Comparison of ENCODE assay signal across 16 cellular contexts in the genomic region with DNA sequence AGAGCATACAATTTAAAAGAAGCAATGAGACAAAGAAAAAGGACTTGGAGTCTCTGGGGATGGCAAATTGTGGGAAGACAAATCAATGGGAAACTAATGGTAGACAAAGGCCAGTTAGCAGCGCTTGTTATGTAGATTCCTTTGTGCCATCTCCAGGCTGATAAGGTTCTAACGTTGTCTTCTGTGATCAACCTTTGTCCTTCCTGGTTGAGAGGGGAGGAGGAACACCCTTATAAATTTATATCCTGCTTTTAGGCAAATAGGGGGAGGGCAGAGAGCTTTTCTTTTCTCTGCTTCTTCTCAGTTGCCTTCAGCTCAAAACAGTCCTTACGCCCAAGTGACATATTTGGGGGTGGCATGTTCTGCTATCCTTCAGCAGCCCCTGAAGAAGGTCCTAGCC.
DNase-seq lines count a peak whose midpoint lies in the region; ATAC-seq, FAIRE-seq and TF ChIP-seq lines count a peak whose summit lies in the region.
"Had no signal": no experiment of that assay in that cellular context is flagged by ENCODE, and none has a peak within 500 bp of the region (broad histone marks: within the 10 kb centered on the region; RNA-seq: fewer than 3 reads in every experiment).

No MANE protein-coding gene starts in this region.

- H3K4me3 Mint-ChIP-seq in HFFc6 (peak overlapping the region; percentile 34; the same call in 1 of the 2 replicates), astrocyte (ENCODE audit: unreplicated experiment) (no peak overlapping the region), mesothelial cell of epicardium (no peak overlapping the region)
- H3K4me3 Mint-ChIP-seq: stimulated activated effector memory CD8-positive, alpha-beta T cell treated with anti-CD3 and anti-CD28 coated beads, Interleukin-12 subunit alpha, Interleukin-12 subunit beta, amount 100 ng/mL, for 72 hours; T-helper 2 cell treated with Interferon-gamma antibody and Interleukin-4, amounts not matched to agents 5 μg/mL and 100 μg/mL, for 36 hours had no signal

- no peak overlapping the region for H2AFZ ChIP-seq in astrocyte (ENCODE audit: low read depth, low read length)

- peaks cover 49% of the 10 kb centered on the region for H3K4me1 ChIP-seq in astrocyte (ENCODE audit: insufficient read depth, low read length)
- H3K4me1 ChIP-seq in thoracic aorta (ENCODE audit: control insufficient read depth in 1 of 2, low read depth in 2 of 2), result peaks cover 51 to 85% of the 10 kb centered on the region in 2 donors

- no peaks in the 10 kb centered on the region for H3K79me2 ChIP-seq in astrocyte (ENCODE audit: insufficient read depth, low read length)

- ATAC-seq in thoracic aorta (ENCODE audit: insufficient number of reproducible peaks, low FRiP score, low read depth) (no peak), HG03139 (IDR thresholded peaks at IDR 0.05; ENCODE audit: unreplicated experiment) (no peak)
- ATAC-seq: stimulated activated effector memory CD8-positive, alpha-beta T cell treated with anti-CD3 and anti-CD28 coated beads, Interleukin-12 subunit alpha, Interleukin-12 subunit beta, amount 100 ng/mL, for 72 hours had no signal

- H3K27me3 ChIP-seq in astrocyte (ENCODE audit: insufficient read depth, low read length) (no peaks in the 10 kb centered on the region), thoracic aorta (replicated peaks; ENCODE audit: insufficient read depth) (no peaks in the 10 kb centered on the region)

- H3K9me3 ChIP-seq in astrocyte (ENCODE audit: insufficient read depth, low read depth, low read length) (no peaks in the 10 kb centered on the region), thoracic aorta (no peaks in the 10 kb centered on the region)

- H3K36me3 Mint-ChIP-seq in HFFc6 (ENCODE audit: low read depth), result peaks cover 26% of the 10 kb centered on the region
- H3K36me3 Mint-ChIP-seq in astrocyte (ENCODE audit: low read depth, unreplicated experiment), result peaks cover 15% of the 10 kb centered on the region
- H3K36me3 Mint-ChIP-seq in mesothelial cell of epicardium, result no peaks in the 10 kb centered on the region

- peak overlapping the region; percentile 14 for H3K9ac ChIP-seq in astrocyte (ENCODE audit: low read length)

- H3K4me1 Mint-ChIP-seq in HFFc6 (ENCODE audit: low read depth) (peaks cover 94% of the 10 kb centered on the region), astrocyte (ENCODE audit: low read depth, unreplicated experiment) (peaks cover 28% of the 10 kb centered on the region), mesothelial cell of epicardium (peaks cover 62% of the 10 kb centered on the region)

- peak; percentile 9 for FAIRE-seq in astrocyte (lab: Jason Lieb, UNC)
- FAIRE-seq: bronchial epithelial cell, endometrium had no signal

- H3K36me3 ChIP-seq in astrocyte (ENCODE audit: insufficient read depth, low read length) (peaks cover 4% of the 10 kb centered on the region), thoracic aorta (no peaks in the 10 kb centered on the region)

- in situ Hi-C loops in ACHN (cut with HindIII; ENCODE audit: low pct_ligation_motif_present, low pct_unique_long_range_greater_than_20kb, low sequenced_read_pairs), result no loop called here

- H4K20me1 ChIP-seq in astrocyte (ENCODE audit: insufficient read depth, low read length), result no peaks in the 10 kb centered on the region

- H3K4me3 ChIP-seq in astrocyte (ENCODE audit: insufficient read depth, low read depth, low read length), result no peak overlapping the region
- no peak overlapping the region for H3K4me3 ChIP-seq in thoracic aorta

- TF ChIP-seq CTCF in HFFc6 (IDR thresholded peaks at IDR 0.05) (no peak), astrocyte (IDR thresholded peaks at IDR 0.05; ENCODE audit: insufficient read depth, low read depth, low read length) (no peak), mesothelial cell of epicardium (IDR thresholded peaks at IDR 0.05; ENCODE audit: unreplicated experiment) (no peak), thoracic aorta (IDR thresholded peaks at IDR 0.05) (no peak)

- no peak for DNase-seq in HFFc6
- DNase-seq in astrocyte (ENCODE audit: low read depth), result no peak
- no peak for DNase-seq in mesothelial cell of epicardium (ENCODE audit: low spot score in 2 of 2, unreplicated experiment in 2 of 2)
- DNase-seq in thoracic aorta (ENCODE audit: low spot score), result no peak
- DNase-seq in NCI-H446 (lab: John Stamatoyannopoulos, UW), result no peak
- DNase-seq in ACHN, result no peak
- DNase-seq: activated naive CD4-positive, alpha-beta T cell; head of caudate nucleus; NCI-H1092 treated with DMSO at 0.1 percent for 48 hours; NCI-H510A; stimulated activated CD4-positive, alpha-beta T cell treated with anti-CD3 and anti-CD28 coated beads, Interleukin-4, amount 100 ng/mL, for 1 hour had no signal

- H3K27me3 Mint-ChIP-seq in HFFc6 (ENCODE audit: insufficient read depth), result peaks cover 2% of the 10 kb centered on the region
- H3K27me3 Mint-ChIP-seq in astrocyte (ENCODE audit: low read depth, unreplicated experiment), result no peaks in the 10 kb centered on the region
- no peaks in the 10 kb centered on the region for H3K27me3 Mint-ChIP-seq in mesothelial cell of epicardium (ENCODE audit: low read depth)

- no peaks in the 10 kb centered on the region for H3K9me3 Mint-ChIP-seq in HFFc6
- peaks cover 1% of the 10 kb centered on the region for H3K9me3 Mint-ChIP-seq in astrocyte (ENCODE audit: unreplicated experiment)
- H3K9me3 Mint-ChIP-seq in mesothelial cell of epicardium, result no peaks in the 10 kb centered on the region
- H3K9me3 Mint-ChIP-seq: stimulated activated effector memory CD8-positive, alpha-beta T cell treated with anti-CD3 and anti-CD28 coated beads, Interleukin-12 subunit alpha, Interleukin-12 subunit beta, amount 100 ng/mL, for 72 hours; T-helper 2 cell treated with Interferon-gamma antibody and Interleukin-4, amounts not matched to agents 5 μg/mL and 100 μg/mL, for 36 hours had no signal

- peak overlapping the region; percentile 75 for H3K27ac ChIP-seq in astrocyte (ENCODE audit: low read depth, low read length)
- peak overlapping the region; percentile 74 to 95 for H3K27ac ChIP-seq in thoracic aorta

- H3K27ac Mint-ChIP-seq in HFFc6, result peak overlapping the region; percentile 99
- peak overlapping the region; percentile 3 for H3K27ac Mint-ChIP-seq in astrocyte (ENCODE audit: unreplicated experiment)
- peak overlapping the region; percentile 6 for H3K27ac Mint-ChIP-seq in mesothelial cell of epicardium
- H3K27ac Mint-ChIP-seq: T-helper 2 cell treated with Interferon-gamma antibody and Interleukin-4, amounts not matched to agents 5 μg/mL and 100 μg/mL, for 36 hours had no signal

- peak overlapping the region; percentile 27 for H3K4me2 ChIP-seq in astrocyte (ENCODE audit: low read length)

Comparison
In these comparisons a context has a peak if more than half of its experiments do, and no peak if none do; other contexts are left out.
1. H3K27ac Mint-ChIP-seq: peak in every context shown above with its lines; median percentile 99 in HFFc6; 6 in mesothelial cell of epicardium; 3 in astrocyte.